ENCODE assay signal across 16 cellular contexts in genomic region chr5:140116716-140117115, GRCh38. TPM values are rescaled to one million over a fixed set of nuclear protein-coding genes. Genes with fewer than 3 reads are reported as not detected.
A peak's percentile ranks its signal among the peaks of the same experiment; 100 is the strongest.
DNase-seq lines count a peak whose midpoint lies in the region; ATAC-seq and TF ChIP-seq lines count a peak whose summit lies in the region.
"Had no signal": no experiment of that assay in that cellular context is flagged by ENCODE, and none has a peak within 500 bp of the region (broad histone marks: within the 10 kb centered on the region; RNA-seq: fewer than 3 reads in every experiment).

No MANE protein-coding gene starts in this region.

- H3K4me1 ChIP-seq in CD4-positive, CD25-positive, alpha-beta regulatory T cell (ENCODE audit: control insufficient read depth, insufficient read depth, low read length, poor library complexity, severe bottlenecking): peaks cover 53% of the 10 kb centered on the region
- H3K4me1 ChIP-seq in RWPE2 (ENCODE audit: insufficient read depth, poor library complexity, severe bottlenecking): peaks cover 18% of the 10 kb centered on the region
- H3K4me1 ChIP-seq in hepatocyte (ENCODE audit: insufficient read depth): peaks cover 31% of the 10 kb centered on the region

- peaks cover 8% of the 10 kb centered on the region for H3K27me3 Mint-ChIP-seq in CD4-positive, CD25-positive, alpha-beta regulatory T cell

- no peak for ATAC-seq in CD4-positive, CD25-positive, alpha-beta regulatory T cell (ENCODE audit: low read depth in 2 of 2)
- no peak for ATAC-seq in RWPE2 (ENCODE audit: low read depth)
- ATAC-seq in GM19452 (IDR thresholded peaks at IDR 0.05; ENCODE audit: unreplicated experiment): no peak
- no peak for ATAC-seq in GM18873 (IDR thresholded peaks at IDR 0.05; ENCODE audit: low FRiP score, unreplicated experiment)
- ATAC-seq in HG03097 (IDR thresholded peaks at IDR 0.05; ENCODE audit: low FRiP score, unreplicated experiment): no peak
- ATAC-seq in GM18511 (IDR thresholded peaks at IDR 0.05; ENCODE audit: unreplicated experiment): no peak
- ATAC-seq: heart left ventricle had no signal

- H3K27ac Mint-ChIP-seq in CD4-positive, CD25-positive, alpha-beta regulatory T cell: peak overlapping the region in 1 of 3 donors; percentile 63
- H3K27ac Mint-ChIP-seq: activated CD4-positive, alpha-beta T cell treated with anti-CD3 and anti-CD28 coated beads, Interleukin-2, amount 10 ng/mL, durations not matched to agents 7 days and 5 days had no signal

- peaks cover 22 to 63% (median 48%) of the 10 kb centered on the region in 4 donors for H3K4me1 Mint-ChIP-seq in CD4-positive, CD25-positive, alpha-beta regulatory T cell

- peak overlapping the region; percentile 98 for H3K4me2 ChIP-seq in hepatocyte

- peak overlapping the region; percentile 48 to 97 (median 60) for H3K4me3 Mint-ChIP-seq in CD4-positive, CD25-positive, alpha-beta regulatory T cell

- H3K27me3 ChIP-seq in CD4-positive, CD25-positive, alpha-beta regulatory T cell (ENCODE audit: control insufficient read depth, insufficient read depth, low read length): no peaks in the 10 kb centered on the region
- no peaks in the 10 kb centered on the region for H3K27me3 ChIP-seq in RWPE2 (ENCODE audit: insufficient read depth, poor library complexity, severe bottlenecking)
- peaks cover 10% of the 10 kb centered on the region for H3K27me3 ChIP-seq in hepatocyte
- H3K27me3 ChIP-seq: SJSA1 had no signal

- no peaks in the 10 kb centered on the region for H3K36me3 Mint-ChIP-seq in CD4-positive, CD25-positive, alpha-beta regulatory T cell

- 71% methylated on average over 2 of the region's 2 CpGs for WGBS in hepatocyte (ENCODE audit: low lambda C conversion rate, missing lambda C conversion rate)

- H3K79me2 ChIP-seq in hepatocyte: peaks cover 80% of the 10 kb centered on the region

- TF ChIP-seq CTCF in RWPE2 (IDR thresholded peaks at IDR 0.05; ENCODE audit: poor library complexity, severe bottlenecking): peak; percentile 38
- no peak for TF ChIP-seq CTCF in hepatocyte (IDR thresholded peaks at IDR 0.05; ENCODE audit: poor library complexity)

- H3K9me3 ChIP-seq in CD4-positive, CD25-positive, alpha-beta regulatory T cell (ENCODE audit: control insufficient read depth in 2 of 2, low read length in 2 of 2): no peaks in the 10 kb centered on the region
- H3K9me3 ChIP-seq in RWPE2 (ENCODE audit: severe bottlenecking): no peaks in the 10 kb centered on the region
- no peaks in the 10 kb centered on the region for H3K9me3 ChIP-seq in hepatocyte (ENCODE audit: low read depth)
- H3K9me3 ChIP-seq: heart left ventricle, prostate gland, SJSA1 had no signal

- H4K20me1 ChIP-seq in hepatocyte (ENCODE audit: insufficient read depth, poor library complexity, severe bottlenecking): peaks cover 37% of the 10 kb centered on the region

- peak overlapping the region; percentile 83 for H3K4me3 ChIP-seq in CD4-positive, CD25-positive, alpha-beta regulatory T cell (ENCODE audit: low read depth, low read length)
- no peak overlapping the region for H3K4me3 ChIP-seq in RWPE2 (ENCODE audit: severe bottlenecking)
- H3K4me3 ChIP-seq in hepatocyte: no peak overlapping the region
- H3K4me3 ChIP-seq: SJSA1 had no signal

- H3K9me3 Mint-ChIP-seq in CD4-positive, CD25-positive, alpha-beta regulatory T cell: no peaks in the 10 kb centered on the region
- H3K9me3 Mint-ChIP-seq: activated CD4-positive, alpha-beta T cell treated with anti-CD3 and anti-CD28 coated beads, Interleukin-2, amount 10 ng/mL, durations not matched to agents 7 days and 5 days had no signal

- no peak overlapping the region for H2AFZ ChIP-seq in hepatocyte

- no peak overlapping the region for H3K27ac ChIP-seq in CD4-positive, CD25-positive, alpha-beta regulatory T cell (ENCODE audit: insufficient read depth, low read length, poor library complexity, severe bottlenecking)
- H3K27ac ChIP-seq in RWPE2 (ENCODE audit: poor library complexity, severe bottlenecking): no peak overlapping the region
- no peak overlapping the region for H3K27ac ChIP-seq in hepatocyte
- H3K27ac ChIP-seq: heart left ventricle, prostate gland, SJSA1 had no signal

- H3K9me2 ChIP-seq in hepatocyte (replicated peaks; ENCODE audit: insufficient read depth): no peaks in the 10 kb centered on the region

- DNase-seq in CD4-positive, CD25-positive, alpha-beta regulatory T cell: no peak
- DNase-seq in ELR (ENCODE audit: low read depth) (peak; percentile 36), RWPE2 (ENCODE audit: low spot score) (no peak), hepatocyte (ENCODE audit: low spot score) (no peak)
- DNase-seq: activated CD4-positive, alpha-beta T cell treated with anti-CD3 and anti-CD28 coated beads, Interleukin-2, amount 10 ng/mL, durations not matched to agents 7 days and 5 days; DMS153; effector memory CD4-positive, alpha-beta T cell; heart left ventricle; NCI-H524 treated with DMSO at 0.1 percent for 48 hours; stimulated activated CD4-positive, alpha-beta T cell treated with anti-CD3 and anti-CD28 coated beads, Interleukin-4, amount 100 ng/mL, for 4 hours had no signal

- H3K36me3 ChIP-seq in CD4-positive, CD25-positive, alpha-beta regulatory T cell (ENCODE audit: control insufficient read depth, insufficient read depth, low read length): no peaks in the 10 kb centered on the region
- H3K36me3 ChIP-seq in RWPE2 (ENCODE audit: low read depth) (peaks cover 8% of the 10 kb centered on the region; the same call in 1 of the 2 replicates), hepatocyte (replicated peaks; ENCODE audit: insufficient read depth, low read depth) (no peaks in the 10 kb centered on the region)
- H3K36me3 ChIP-seq: heart left ventricle, prostate gland had no signal

RNA-seq across cellular contexts. Expression of gene PURA, which starts 2.8 kb away (rescaled TPM):
- total RNA-seq in CD4-positive, CD25-positive, alpha-beta regulatory T cell: 7.7 TPM
- 1 to 10 TPM; 2.3 to 4.1 (median 3.6) TPM for polyA plus RNA-seq in CD4-positive, CD25-positive, alpha-beta regulatory T cell
- total RNA-seq in hepatocyte: 11.9 and 13.8 TPM in 2 replicates
- polyA plus RNA-seq in hepatocyte: 7.4 and 10.1 TPM in 2 replicates

RNA-seq across cellular contexts. Expression of gene IGIP, which starts 9.0 kb away (rescaled TPM):
- 2.3 TPM for total RNA-seq in CD4-positive, CD25-positive, alpha-beta regulatory T cell
- under 1 TPM in 3 of 4 donors, not detected in 1; 0.06 to 0.33 (median 0.28) TPM for polyA plus RNA-seq in CD4-positive, CD25-positive, alpha-beta regulatory T cell
- 4.4 and 7.2 TPM in 2 replicates for total RNA-seq in hepatocyte
- 0.50 and 0.89 TPM in 2 replicates for polyA plus RNA-seq in hepatocyte

RNA-seq across cellular contexts. Expression of gene CYSTM1, which starts 58.3 kb away (rescaled TPM):
- 7.1 TPM for total RNA-seq in CD4-positive, CD25-positive, alpha-beta regulatory T cell
- 10 to 100 TPM; 10.8 to 26.4 (median 15.1) TPM for polyA plus RNA-seq in CD4-positive, CD25-positive, alpha-beta regulatory T cell
- total RNA-seq in hepatocyte: 111 and 120 TPM in 2 replicates
- 196 and 262 TPM in 2 replicates for polyA plus RNA-seq in hepatocyte

Comparison
In these comparisons a context has a peak if more than half of its experiments do, and no peak if none do; other contexts are left out.
1. RNA of gene CYSTM1, which starts 58.3 kb away (total RNA-seq): 111 to 120 TPM in hepatocyte; 7.1 TPM in CD4-positive, CD25-positive, alpha-beta regulatory T cell (single experiment); every median in the first group is over 10 times any median in the second.